Comparison of ENCODE assay signal across 1 cellular context in genomic region chr11:76902121-76903014, GRCh38.
TF ChIP-seq lines count a peak whose summit lies in the region.

No MANE protein-coding gene starts in this region.

TF ChIP-seq in K562, 482 proteins besides CTCF, POLR2A, EP300 and RAD21 (continued from another document):
- TF ChIP-seq, protein P1, sequence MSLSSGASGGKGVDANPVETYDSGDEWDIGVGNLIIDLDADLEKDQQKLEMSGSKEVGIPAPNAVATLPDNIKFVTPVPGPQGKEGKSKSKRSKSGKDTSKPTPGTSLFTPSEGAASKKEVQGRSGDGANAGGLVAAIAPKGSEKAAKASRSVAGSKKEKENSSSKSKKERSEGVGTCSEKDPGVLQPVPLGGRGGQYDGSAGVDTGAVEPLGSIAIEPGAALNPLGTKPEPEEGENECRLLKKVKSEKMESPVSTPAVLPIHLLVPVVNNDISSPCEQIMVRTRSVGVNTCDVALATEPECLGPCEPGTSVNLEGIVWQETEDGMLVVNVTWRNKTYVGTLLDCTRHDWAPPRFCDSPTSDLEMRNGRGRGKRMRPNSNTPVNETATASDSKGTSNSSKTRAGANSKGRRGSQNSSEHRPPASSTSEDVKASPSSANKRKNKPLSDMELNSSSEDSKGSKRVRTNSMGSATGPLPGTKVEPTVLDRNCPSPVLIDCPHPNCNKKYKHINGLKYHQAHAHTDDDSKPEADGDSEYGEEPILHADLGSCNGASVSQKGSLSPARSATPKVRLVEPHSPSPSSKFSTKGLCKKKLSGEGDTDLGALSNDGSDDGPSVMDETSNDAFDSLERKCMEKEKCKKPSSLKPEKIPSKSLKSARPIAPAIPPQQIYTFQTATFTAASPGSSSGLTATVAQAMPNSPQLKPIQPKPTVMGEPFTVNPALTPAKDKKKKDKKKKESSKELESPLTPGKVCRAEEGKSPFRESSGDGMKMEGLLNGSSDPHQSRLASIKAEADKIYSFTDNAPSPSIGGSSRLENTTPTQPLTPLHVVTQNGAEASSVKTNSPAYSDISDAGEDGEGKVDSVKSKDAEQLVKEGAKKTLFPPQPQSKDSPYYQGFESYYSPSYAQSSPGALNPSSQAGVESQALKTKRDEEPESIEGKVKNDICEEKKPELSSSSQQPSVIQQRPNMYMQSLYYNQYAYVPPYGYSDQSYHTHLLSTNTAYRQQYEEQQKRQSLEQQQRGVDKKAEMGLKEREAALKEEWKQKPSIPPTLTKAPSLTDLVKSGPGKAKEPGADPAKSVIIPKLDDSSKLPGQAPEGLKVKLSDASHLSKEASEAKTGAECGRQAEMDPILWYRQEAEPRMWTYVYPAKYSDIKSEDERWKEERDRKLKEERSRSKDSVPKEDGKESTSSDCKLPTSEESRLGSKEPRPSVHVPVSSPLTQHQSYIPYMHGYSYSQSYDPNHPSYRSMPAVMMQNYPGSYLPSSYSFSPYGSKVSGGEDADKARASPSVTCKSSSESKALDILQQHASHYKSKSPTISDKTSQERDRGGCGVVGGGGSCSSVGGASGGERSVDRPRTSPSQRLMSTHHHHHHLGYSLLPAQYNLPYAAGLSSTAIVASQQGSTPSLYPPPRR (CRISPR knock-in tag; IDR thresholded peaks at IDR 0.05; ENCODE audit: borderline replicate concordance) = no peak
- TF ChIP-seq BDP1 (IDR thresholded peaks at IDR 0.05; ENCODE audit: insufficient read depth, insufficient read length) = no peak
- no peak for TF ChIP-seq ZC3H11A (IDR thresholded peaks at IDR 0.05; ENCODE audit: low read depth, low read length)
- no peak for TF ChIP-seq ATF7 (IDR thresholded peaks at IDR 0.05)
- TF ChIP-seq BCL6 (CRISPR knock-in tag; IDR thresholded peaks at IDR 0.05) = no peak
- no peak for TF ChIP-seq SRSF3 (IDR thresholded peaks at IDR 0.05; ENCODE audit: insufficient read depth, low read length)
- no peak for TF ChIP-seq PATZ1 (CRISPR knock-in tag; IDR thresholded peaks at IDR 0.05; ENCODE audit: borderline replicate concordance)
- TF ChIP-seq ZNF696 (CRISPR knock-in tag; conservative IDR thresholded peaks at IDR 0.05) = no peak
- no peak for TF ChIP-seq ZNF324 (CRISPR knock-in tag; IDR thresholded peaks at IDR 0.05)
- no peak for TF ChIP-seq CREM (IDR thresholded peaks at IDR 0.05; ENCODE audit: low read depth)
- TF ChIP-seq, protein P2, sequence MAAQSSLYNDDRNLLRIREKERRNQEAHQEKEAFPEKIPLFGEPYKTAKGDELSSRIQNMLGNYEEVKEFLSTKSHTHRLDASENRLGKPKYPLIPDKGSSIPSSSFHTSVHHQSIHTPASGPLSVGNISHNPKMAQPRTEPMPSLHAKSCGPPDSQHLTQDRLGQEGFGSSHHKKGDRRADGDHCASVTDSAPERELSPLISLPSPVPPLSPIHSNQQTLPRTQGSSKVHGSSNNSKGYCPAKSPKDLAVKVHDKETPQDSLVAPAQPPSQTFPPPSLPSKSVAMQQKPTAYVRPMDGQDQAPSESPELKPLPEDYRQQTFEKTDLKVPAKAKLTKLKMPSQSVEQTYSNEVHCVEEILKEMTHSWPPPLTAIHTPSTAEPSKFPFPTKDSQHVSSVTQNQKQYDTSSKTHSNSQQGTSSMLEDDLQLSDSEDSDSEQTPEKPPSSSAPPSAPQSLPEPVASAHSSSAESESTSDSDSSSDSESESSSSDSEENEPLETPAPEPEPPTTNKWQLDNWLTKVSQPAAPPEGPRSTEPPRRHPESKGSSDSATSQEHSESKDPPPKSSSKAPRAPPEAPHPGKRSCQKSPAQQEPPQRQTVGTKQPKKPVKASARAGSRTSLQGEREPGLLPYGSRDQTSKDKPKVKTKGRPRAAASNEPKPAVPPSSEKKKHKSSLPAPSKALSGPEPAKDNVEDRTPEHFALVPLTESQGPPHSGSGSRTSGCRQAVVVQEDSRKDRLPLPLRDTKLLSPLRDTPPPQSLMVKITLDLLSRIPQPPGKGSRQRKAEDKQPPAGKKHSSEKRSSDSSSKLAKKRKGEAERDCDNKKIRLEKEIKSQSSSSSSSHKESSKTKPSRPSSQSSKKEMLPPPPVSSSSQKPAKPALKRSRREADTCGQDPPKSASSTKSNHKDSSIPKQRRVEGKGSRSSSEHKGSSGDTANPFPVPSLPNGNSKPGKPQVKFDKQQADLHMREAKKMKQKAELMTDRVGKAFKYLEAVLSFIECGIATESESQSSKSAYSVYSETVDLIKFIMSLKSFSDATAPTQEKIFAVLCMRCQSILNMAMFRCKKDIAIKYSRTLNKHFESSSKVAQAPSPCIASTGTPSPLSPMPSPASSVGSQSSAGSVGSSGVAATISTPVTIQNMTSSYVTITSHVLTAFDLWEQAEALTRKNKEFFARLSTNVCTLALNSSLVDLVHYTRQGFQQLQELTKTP (IDR thresholded peaks at IDR 0.05; ENCODE audit: low read depth in 1 of 2, partially characterized antibody in 2 of 2) = no peak
- no peak for TF ChIP-seq ZNF707 (CRISPR knock-in tag; conservative IDR thresholded peaks at IDR 0.05)
- TF ChIP-seq CEBPG (CRISPR knock-in tag; IDR thresholded peaks at IDR 0.05) = no peak
- TF ChIP-seq CEBPG (tag; conservative IDR thresholded peaks at IDR 0.05 in 1 of 2, IDR thresholded peaks at IDR 0.05 in 1 of 2) = 0 out of 4 replicates have a peak, but pooled peaks of 1 of the 2 experiments have one; percentile 19
- no peak for TF ChIP-seq ZFP1 (CRISPR knock-in tag; IDR thresholded peaks at IDR 0.05)
- TF ChIP-seq ZBTB17 (CRISPR knock-in tag; IDR thresholded peaks at IDR 0.05) = peak; percentile 92
- TF ChIP-seq ZNF316 (IDR thresholded peaks at IDR 0.05) = peak; percentile 61; the same call in 1 of the 2 replicates
- TF ChIP-seq ZNF717 (CRISPR knock-in tag; IDR thresholded peaks at IDR 0.05) = no peak
- TF ChIP-seq TSC22D4 (tag; IDR thresholded peaks at IDR 0.05) = no peak
- TF ChIP-seq RBM15 (IDR thresholded peaks at IDR 0.05; ENCODE audit: insufficient read depth, low read length) = no peak
- no peak for TF ChIP-seq NCOA2 (IDR thresholded peaks at IDR 0.05; ENCODE audit: partially characterized antibody in 2 of 2)
- TF ChIP-seq PREB (CRISPR knock-in tag; IDR thresholded peaks at IDR 0.05) = no peak
- no peak for TF ChIP-seq TCF15 (CRISPR knock-in tag; IDR thresholded peaks at IDR 0.05)
- no peak for TF ChIP-seq HES1 (IDR thresholded peaks at IDR 0.05; ENCODE audit: low read depth)
- TF ChIP-seq CEBPB (tag; IDR thresholded peaks at IDR 0.05) = peak; percentile 55
- no peak for TF ChIP-seq ZNF830 (CRISPR knock-in tag; IDR thresholded peaks at IDR 0.05)
- TF ChIP-seq NFIC (IDR thresholded peaks at IDR 0.05) = no peak
- TF ChIP-seq, protein P3, sequence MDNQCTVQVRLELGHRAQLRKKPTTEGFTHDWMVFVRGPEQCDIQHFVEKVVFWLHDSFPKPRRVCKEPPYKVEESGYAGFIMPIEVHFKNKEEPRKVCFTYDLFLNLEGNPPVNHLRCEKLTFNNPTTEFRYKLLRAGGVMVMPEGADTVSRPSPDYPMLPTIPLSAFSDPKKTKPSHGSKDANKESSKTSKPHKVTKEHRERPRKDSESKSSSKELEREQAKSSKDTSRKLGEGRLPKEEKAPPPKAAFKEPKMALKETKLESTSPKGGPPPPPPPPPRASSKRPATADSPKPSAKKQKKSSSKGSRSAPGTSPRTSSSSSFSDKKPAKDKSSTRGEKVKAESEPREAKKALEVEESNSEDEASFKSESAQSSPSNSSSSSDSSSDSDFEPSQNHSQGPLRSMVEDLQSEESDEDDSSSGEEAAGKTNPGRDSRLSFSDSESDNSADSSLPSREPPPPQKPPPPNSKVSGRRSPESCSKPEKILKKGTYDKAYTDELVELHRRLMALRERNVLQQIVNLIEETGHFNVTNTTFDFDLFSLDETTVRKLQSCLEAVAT (IDR thresholded peaks at IDR 0.05) = peak in 1 of 2 experiments; percentile 67; a peak in 2 of 4 replicates
- TF ChIP-seq TOE1 (IDR thresholded peaks at IDR 0.05; ENCODE audit: borderline replicate concordance) = no peak
- no peak for TF ChIP-seq TOE1 (CRISPR knock-in tag; IDR thresholded peaks at IDR 0.05; ENCODE audit: borderline replicate concordance, low read depth)
- TF ChIP-seq, protein P4, sequence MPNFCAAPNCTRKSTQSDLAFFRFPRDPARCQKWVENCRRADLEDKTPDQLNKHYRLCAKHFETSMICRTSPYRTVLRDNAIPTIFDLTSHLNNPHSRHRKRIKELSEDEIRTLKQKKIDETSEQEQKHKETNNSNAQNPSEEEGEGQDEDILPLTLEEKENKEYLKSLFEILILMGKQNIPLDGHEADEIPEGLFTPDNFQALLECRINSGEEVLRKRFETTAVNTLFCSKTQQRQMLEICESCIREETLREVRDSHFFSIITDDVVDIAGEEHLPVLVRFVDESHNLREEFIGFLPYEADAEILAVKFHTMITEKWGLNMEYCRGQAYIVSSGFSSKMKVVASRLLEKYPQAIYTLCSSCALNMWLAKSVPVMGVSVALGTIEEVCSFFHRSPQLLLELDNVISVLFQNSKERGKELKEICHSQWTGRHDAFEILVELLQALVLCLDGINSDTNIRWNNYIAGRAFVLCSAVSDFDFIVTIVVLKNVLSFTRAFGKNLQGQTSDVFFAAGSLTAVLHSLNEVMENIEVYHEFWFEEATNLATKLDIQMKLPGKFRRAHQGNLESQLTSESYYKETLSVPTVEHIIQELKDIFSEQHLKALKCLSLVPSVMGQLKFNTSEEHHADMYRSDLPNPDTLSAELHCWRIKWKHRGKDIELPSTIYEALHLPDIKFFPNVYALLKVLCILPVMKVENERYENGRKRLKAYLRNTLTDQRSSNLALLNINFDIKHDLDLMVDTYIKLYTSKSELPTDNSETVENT (CRISPR knock-in tag; IDR thresholded peaks at IDR 0.05) = no peak
- no peak for TF ChIP-seq ZNF197 (CRISPR knock-in tag; IDR thresholded peaks at IDR 0.05; ENCODE audit: low read depth)
- TF ChIP-seq IRF9 (tag; IDR thresholded peaks at IDR 0.05) = no peak
- no peak for TF ChIP-seq TCF7L2 (IDR thresholded peaks at IDR 0.05; ENCODE audit: low read depth, low read length)
- TF ChIP-seq MCM2 (IDR thresholded peaks at IDR 0.05; ENCODE audit: low read depth) = no peak
- no peak for TF ChIP-seq SMARCC2 (IDR thresholded peaks at IDR 0.05; ENCODE audit: low read depth)
- no peak for TF ChIP-seq ASH1L (IDR thresholded peaks at IDR 0.05; ENCODE audit: borderline replicate concordance, low read depth, partially characterized antibody)
- no peak for TF ChIP-seq ZSCAN32 (CRISPR knock-in tag; IDR thresholded peaks at IDR 0.05)
- TF ChIP-seq MAFG (tag; conservative IDR thresholded peaks at IDR 0.05) = peak; percentile 63
- TF ChIP-seq ZC3H8 (IDR thresholded peaks at IDR 0.05) = no peak
- TF ChIP-seq SMC3 (conservative IDR thresholded peaks at IDR 0.05; ENCODE audit: insufficient read depth, low read depth, low read length) = no peak
- TF ChIP-seq SMARCA5 (IDR thresholded peaks at IDR 0.05) = no peak
- no peak for TF ChIP-seq HNRNPH1 (optimal IDR thresholded peaks at IDR 0.05; ENCODE audit: low read depth, low read length)
